Comparison of ENCODE assay signal across 7 cellular contexts in the genomic region with DNA sequence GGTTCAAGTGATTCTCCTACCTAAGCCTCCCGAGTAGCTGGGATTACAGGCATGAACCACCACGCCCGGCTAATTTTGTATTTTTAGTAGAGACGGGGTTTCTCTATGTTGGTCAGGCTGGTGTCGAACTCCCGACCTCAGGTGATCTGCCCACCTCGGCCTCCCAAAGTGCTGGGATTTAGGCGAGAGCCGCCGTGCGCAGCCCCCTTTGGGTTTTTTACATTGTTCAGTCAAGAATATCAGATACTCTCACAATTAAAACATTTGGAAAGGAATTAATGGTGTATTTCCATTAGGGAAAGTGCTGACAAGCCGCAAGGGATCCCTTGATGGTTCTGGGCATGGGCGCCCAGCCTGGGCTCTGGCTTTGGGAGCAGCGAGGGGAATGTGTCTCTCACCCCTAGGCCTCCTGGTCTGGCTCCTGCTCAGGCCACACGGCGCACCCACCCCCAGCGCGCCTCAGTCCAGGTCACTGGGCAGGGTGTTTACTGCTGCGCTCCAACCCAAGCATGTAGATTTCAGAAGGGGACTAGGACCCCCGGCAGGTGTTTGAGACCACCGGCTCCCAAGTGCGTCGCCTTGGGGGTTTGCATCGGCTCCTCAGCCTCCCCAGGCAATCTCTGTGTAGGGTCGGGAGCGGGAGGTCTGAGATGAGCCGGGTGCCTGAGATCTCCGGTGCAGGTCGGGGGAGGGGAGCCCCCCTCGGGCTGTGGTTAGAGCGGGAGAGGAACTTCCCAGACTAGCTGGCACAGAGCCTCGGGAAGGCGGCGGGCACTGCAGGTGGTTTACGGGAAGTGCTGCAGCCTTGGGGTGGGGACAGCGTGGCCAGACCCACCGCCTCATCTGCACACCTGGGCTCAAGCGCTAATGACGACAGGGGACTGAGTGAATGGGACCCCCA. TPM values are rescaled to one million over a fixed set of nuclear protein-coding genes. Genes with fewer than 3 reads are reported as not detected.
DNase-seq lines count a peak whose midpoint lies in the region; ATAC-seq and TF ChIP-seq lines count a peak whose summit lies in the region.

No MANE protein-coding gene starts in this region.

- intact Hi-C loops in IMR-90 (cut with micrococcal nuclease), result no loop called here
- intact Hi-C loops in activated CD8-positive, alpha-beta T cell treated with anti-CD3 and anti-CD28 coated beads for 36 hours (cut with micrococcal nuclease), result no loop called here

- no peaks in the 10 kb centered on the region for H3K9me3 Mint-ChIP-seq in activated CD8-positive, alpha-beta T cell treated with anti-CD3 and anti-CD28 coated beads for 36 hours
- no peaks in the 10 kb centered on the region for H3K9me3 Mint-ChIP-seq in stimulated activated naive CD8-positive, alpha-beta T cell treated with anti-CD3 and anti-CD28 coated beads, Interleukin-15, amount 100 ng/mL, for 72 hours

- H3K36me3 ChIP-seq in IMR-90 (ENCODE audit: control insufficient read depth, insufficient read depth, low read length) (peaks cover 24% of the 10 kb centered on the region), iPS-20b (ENCODE audit: insufficient read depth, low read depth, low read length) (peaks cover 16% of the 10 kb centered on the region)

- peak overlapping the region; percentile 84 for H3K4me3 Mint-ChIP-seq in activated CD8-positive, alpha-beta T cell treated with anti-CD3 and anti-CD28 coated beads for 36 hours
- peak overlapping the region; percentile 80 to 86 for H3K4me3 Mint-ChIP-seq in stimulated activated naive CD8-positive, alpha-beta T cell treated with anti-CD3 and anti-CD28 coated beads, Interleukin-15, amount 100 ng/mL, for 72 hours

- peak overlapping the region; percentile 40 to 74; a peak in 2 of 4 replicates for H4K8ac ChIP-seq in IMR-90 (ENCODE audit: low read depth in 2 of 2, low read length in 2 of 2)

- H2BK5ac ChIP-seq in IMR-90 (ENCODE audit: low read depth, low read length, poor library complexity, severe bottlenecking), result no peak overlapping the region

- in situ Hi-C loops in IMR-90 (cut with MboI; ENCODE audit: low sequenced_read_pairs), result no loop called here

- H4K5ac ChIP-seq in IMR-90 (ENCODE audit: low read depth, low read length), result 0 out of 2 replicates have a peak overlapping the region, but pooled peaks have one; percentile 45

- DNase-seq in IMR-90, result no peak
- DNase-seq in activated CD8-positive, alpha-beta T cell treated with anti-CD3 and anti-CD28 coated beads for 36 hours, result no peak
- no peak for DNase-seq in stimulated activated naive CD8-positive, alpha-beta T cell treated with anti-CD3 and anti-CD28 coated beads, Interleukin-15, amount 100 ng/mL, for 72 hours
- no peak for DNase-seq in COLO668 (lab: John Stamatoyannopoulos, UW; ENCODE audit: unreplicated experiment)
- DNase-seq in GM19240 (ENCODE audit: insufficient read length, low spot score), result no peak
- DNase-seq in NCI-H2107 treated with DMSO at 0.1 percent for 48 hours (lab: John Stamatoyannopoulos, UW; ENCODE audit: unreplicated experiment), result no peak

- H3K9me1 ChIP-seq in IMR-90 (ENCODE audit: insufficient read depth, low read length), result 0 out of 2 replicates have a peak, but pooled peaks cover under 1% of the 10 kb centered on the region

- WGBS in IMR-90 (ENCODE audit: extremely low coverage in 2 of 2, insufficient read length in 1 of 2), 2 experiments, result 88% methylated on average over 19 of the region's 39 CpGs; no CpG with 5 or more reads in 1 of the 2 experiments

- no peak overlapping the region for H2BK20ac ChIP-seq in IMR-90 (ENCODE audit: low read depth, low read length)

- 0 out of 2 replicates have a peak overlapping the region, but pooled peaks have one; percentile 29 for H2AK5ac ChIP-seq in IMR-90 (ENCODE audit: low read depth, low read length)

- no peak overlapping the region for H3K9ac ChIP-seq in IMR-90 (ENCODE audit: low read depth, low read length)
- H3K9ac ChIP-seq in iPS-20b (ENCODE audit: low read depth, low read length), result peak overlapping the region; percentile 84; the same call in 1 of the 2 replicates

- H3K4me3 ChIP-seq in IMR-90 (ENCODE audit: insufficient read depth, low read depth, low read length) (peak overlapping the region; percentile 29; the same call in 1 of the 2 replicates), iPS-20b (ENCODE audit: low read length) (peak overlapping the region; percentile 76; the same call in 1 of the 2 replicates)

- H3K36me3 Mint-ChIP-seq in activated CD8-positive, alpha-beta T cell treated with anti-CD3 and anti-CD28 coated beads for 36 hours (ENCODE audit: low read depth), result peaks cover 4% of the 10 kb centered on the region

- H2BK15ac ChIP-seq in IMR-90 (ENCODE audit: low read depth, low read length), result no peak overlapping the region

- no peak for TF ChIP-seq POLR2A in IMR-90 (IDR thresholded peaks at IDR 0.05; ENCODE audit: low read depth, low read length)

- peak overlapping the region; percentile 55 for H2AK9ac ChIP-seq in IMR-90 (replicated peaks; ENCODE audit: low read depth, low read length, poor library complexity)

- H3K18ac ChIP-seq in IMR-90 (ENCODE audit: low read depth, low read length), result no peak overlapping the region

- peaks cover 29% of the 10 kb centered on the region for H4K20me1 ChIP-seq in IMR-90 (ENCODE audit: insufficient read depth, low read length)

- H3K4me2 ChIP-seq in IMR-90 (ENCODE audit: low read depth, low read length), result no peak overlapping the region

- no peak overlapping the region for H3K4ac ChIP-seq in IMR-90 (ENCODE audit: low read depth, low read length)

- peaks cover 2 to 32% of the 10 kb centered on the region in 2 experiments; a peak in 3 of 4 replicates for H3K79me1 ChIP-seq in IMR-90 (ENCODE audit: low read depth in 1 of 2, low read length in 2 of 2)

- H3K14ac ChIP-seq in IMR-90 (replicated peaks; ENCODE audit: low read depth, low read length), result no peak overlapping the region

- no peak overlapping the region for H2AFZ ChIP-seq in IMR-90 (replicated peaks; ENCODE audit: low read length, poor library complexity)

- ATAC-seq in IMR-90 (ENCODE audit: low read depth), result no peak
- ATAC-seq in activated CD8-positive, alpha-beta T cell treated with anti-CD3 and anti-CD28 coated beads for 36 hours, result no peak
- ATAC-seq in stimulated activated naive CD8-positive, alpha-beta T cell treated with anti-CD3 and anti-CD28 coated beads, Interleukin-15, amount 100 ng/mL, for 72 hours, result no peak

- H3K56ac ChIP-seq in IMR-90 (ENCODE audit: extremely low read depth, insufficient read depth, low read length), result no peak overlapping the region

- no TSS peak for BruUV-seq in IMR-90 (replicated peaks; lab: Mats Ljungman, UMichigan)

- TF ChIP-seq CTCF in IMR-90 (conservative IDR thresholded peaks at IDR 0.05; ENCODE audit: low read depth, low read length), result no peak
- TF ChIP-seq CTCF in activated CD8-positive, alpha-beta T cell treated with anti-CD3 and anti-CD28 coated beads for 36 hours (IDR thresholded peaks at IDR 0.05), result no peak

- peaks cover 4% of the 10 kb centered on the region; the same call in 1 of the 2 replicates for H3K4me1 ChIP-seq in IMR-90 (ENCODE audit: control insufficient read depth, insufficient read depth, low read length)
- no peaks in the 10 kb centered on the region for H3K4me1 ChIP-seq in iPS-20b (ENCODE audit: insufficient read depth, low read length)

- H3K27me3 ChIP-seq in IMR-90 (ENCODE audit: control insufficient read depth, insufficient read depth, low read length) (no peaks in the 10 kb centered on the region), iPS-20b (ENCODE audit: insufficient read depth, low read length) (no peaks in the 10 kb centered on the region)

- H3K4me1 Mint-ChIP-seq in activated CD8-positive, alpha-beta T cell treated with anti-CD3 and anti-CD28 coated beads for 36 hours (ENCODE audit: low read depth), result peaks cover 11% of the 10 kb centered on the region
- peaks cover 42% of the 10 kb centered on the region for H3K4me1 Mint-ChIP-seq in stimulated activated naive CD8-positive, alpha-beta T cell treated with anti-CD3 and anti-CD28 coated beads, Interleukin-15, amount 100 ng/mL, for 72 hours

- peak overlapping the region; percentile 57; the same call in 1 of the 2 replicates for H3K27ac ChIP-seq in IMR-90 (ENCODE audit: insufficient read depth, low read length)
- no peak overlapping the region for H3K27ac ChIP-seq in iPS-20b (ENCODE audit: low read length)

- H4K91ac ChIP-seq in IMR-90 (ENCODE audit: insufficient read depth, low read depth, low read length), result no peak overlapping the region

- POLR2A ChIA-PET in IMR-90 (lab: Charles Lee; ENCODE audit: unreplicated experiment), result no interaction called here
- POLR2A ChIA-PET in activated CD8-positive, alpha-beta T cell treated with anti-CD3 and anti-CD28 coated beads for 36 hours (lab: Charles Lee), result interaction anchor here (0.8 to 1.5 kb wide), 3 partner anchors 11 to 53 kb away, joined by 3 to 6 read pairs (median 4); partner anchors contain the start of gene SCT

- H3K27ac Mint-ChIP-seq in activated CD8-positive, alpha-beta T cell treated with anti-CD3 and anti-CD28 coated beads for 36 hours, result peak overlapping the region; percentile 90
- peak overlapping the region in 1 of 2 donors; percentile 90 for H3K27ac Mint-ChIP-seq in stimulated activated naive CD8-positive, alpha-beta T cell treated with anti-CD3 and anti-CD28 coated beads, Interleukin-15, amount 100 ng/mL, for 72 hours

- dilution Hi-C loops in IMR-90 (cut with HindIII; ENCODE audit: low sequenced_read_pairs, unreplicated experiment), result no loop called here

- TF ChIP-seq RAD21 in IMR-90 (IDR thresholded peaks at IDR 0.05; ENCODE audit: low read length), result no peak

- H2BK120ac ChIP-seq in IMR-90 (ENCODE audit: low read depth, low read length), result no peak overlapping the region

- CTCF ChIA-PET in IMR-90 (lab: Yijun Ruan, JAX), result no interaction called here
- CTCF ChIA-PET in activated CD8-positive, alpha-beta T cell treated with anti-CD3 and anti-CD28 coated beads for 36 hours (lab: Charles Lee), result no interaction called here

- no peak overlapping the region for H3K23ac ChIP-seq in IMR-90 (ENCODE audit: low read depth, low read length)

- H3K27me3 Mint-ChIP-seq in activated CD8-positive, alpha-beta T cell treated with anti-CD3 and anti-CD28 coated beads for 36 hours, result no peaks in the 10 kb centered on the region
- H3K27me3 Mint-ChIP-seq in stimulated activated naive CD8-positive, alpha-beta T cell treated with anti-CD3 and anti-CD28 coated beads, Interleukin-15, amount 100 ng/mL, for 72 hours, result no peaks in the 10 kb centered on the region

- H3K9me3 ChIP-seq in IMR-90 (ENCODE audit: control insufficient read depth, insufficient read depth, low read length) (no peaks in the 10 kb centered on the region), iPS-20b (ENCODE audit: insufficient read depth, low read depth, low read length) (no peaks in the 10 kb centered on the region)

RNA-seq across cellular contexts. Expression of gene IRF7, which starts 0.8 kb away (rescaled TPM):
- 1.4 and 1.6 TPM in 2 replicates for total RNA-seq in IMR-90 (2012; rRNA removed)
- 4.5 and 5.8 TPM in 2 replicates for polyA plus RNA-seq in IMR-90 (2012; rRNA removed)
- polyA plus RNA-seq in IMR-90 (2012; cell fraction: cytosol; rRNA removed), result 3.0 and 6.5 TPM in 2 replicates
- 14.5 and 38.2 TPM in 2 replicates for polyA plus RNA-seq in IMR-90 (2012; cell fraction: nucleus; rRNA removed; ENCODE audit: low replicate concordance)
- total RNA-seq in activated CD8-positive, alpha-beta T cell treated with anti-CD3 and anti-CD28 coated beads for 36 hours, result 10 to 100 TPM; 34.6 to 37.5 TPM

RNA-seq across cellular contexts. Expression of gene CDHR5, which starts 8.2 kb away (rescaled TPM):
- not detected in 2 replicates for total RNA-seq in IMR-90 (2012; rRNA removed)
- not detected in 2 replicates for polyA plus RNA-seq in IMR-90 (2012; rRNA removed)
- polyA plus RNA-seq in IMR-90 (2012; cell fraction: cytosol; rRNA removed), result not detected in 2 replicates
- polyA plus RNA-seq in IMR-90 (2012; cell fraction: nucleus; rRNA removed; ENCODE audit: low replicate concordance), result not detected in 2 replicates
- not detected for total RNA-seq in activated CD8-positive, alpha-beta T cell treated with anti-CD3 and anti-CD28 coated beads for 36 hours

RNA-seq across cellular contexts. Expression of gene SCT, which starts 10.4 kb away (rescaled TPM):
- not detected in 2 replicates for total RNA-seq in IMR-90 (2012; rRNA removed)
- polyA plus RNA-seq in IMR-90 (2012; rRNA removed), result not detected in 2 replicates
- polyA plus RNA-seq in IMR-90 (2012; cell fraction: cytosol; rRNA removed), result not detected in 2 replicates
- not detected in 2 replicates for polyA plus RNA-seq in IMR-90 (2012; cell fraction: nucleus; rRNA removed; ENCODE audit: low replicate concordance)
- total RNA-seq in activated CD8-positive, alpha-beta T cell treated with anti-CD3 and anti-CD28 coated beads for 36 hours, result not detected

RNA-seq across cellular contexts. Expression of gene DRD4, which starts 20.5 kb away (rescaled TPM):
- not detected in 2 replicates for total RNA-seq in IMR-90 (2012; rRNA removed)
- polyA plus RNA-seq in IMR-90 (2012; rRNA removed), result not detected in 2 replicates
- 0.05 TPM in 1 of 2 replicates, not detected in the other for polyA plus RNA-seq in IMR-90 (2012; cell fraction: cytosol; rRNA removed)
- polyA plus RNA-seq in IMR-90 (2012; cell fraction: nucleus; rRNA removed; ENCODE audit: low replicate concordance), result 0.34 and 1.1 TPM in 2 replicates
- total RNA-seq in activated CD8-positive, alpha-beta T cell treated with anti-CD3 and anti-CD28 coated beads for 36 hours, result under 1 TPM; 0.88 to 0.89 TPM

RNA-seq across cellular contexts. Expression of gene PHRF1, which starts 40.3 kb away (rescaled TPM):
- 10.9 and 12.2 TPM in 2 replicates for total RNA-seq in IMR-90 (2012; rRNA removed)
- 17.5 and 23.0 TPM in 2 replicates for polyA plus RNA-seq in IMR-90 (2012; rRNA removed)
- polyA plus RNA-seq in IMR-90 (2012; cell fraction: cytosol; rRNA removed), result 16.8 and 17.0 TPM in 2 replicates
- 34.6 and 53.2 TPM in 2 replicates for polyA plus RNA-seq in IMR-90 (2012; cell fraction: nucleus; rRNA removed; ENCODE audit: low replicate concordance)
- 10 to 100 TPM; 43.1 to 44.5 TPM for total RNA-seq in activated CD8-positive, alpha-beta T cell treated with anti-CD3 and anti-CD28 coated beads for 36 hours

Comparison
In these comparisons a context has a peak if more than half of its experiments do, and no peak if none do; other contexts are left out.
1. RNA of gene IRF7, which starts 0.8 kb away (total RNA-seq): 34.6 to 37.5 TPM in activated CD8-positive, alpha-beta T cell treated with anti-CD3 and anti-CD28 coated beads for 36 hours; 1.4 to 1.6 TPM in IMR-90; every median in the first group is over 10 times any median in the second.